15 cellular contexts compared by ENCODE assay signal in the genomic region with DNA sequence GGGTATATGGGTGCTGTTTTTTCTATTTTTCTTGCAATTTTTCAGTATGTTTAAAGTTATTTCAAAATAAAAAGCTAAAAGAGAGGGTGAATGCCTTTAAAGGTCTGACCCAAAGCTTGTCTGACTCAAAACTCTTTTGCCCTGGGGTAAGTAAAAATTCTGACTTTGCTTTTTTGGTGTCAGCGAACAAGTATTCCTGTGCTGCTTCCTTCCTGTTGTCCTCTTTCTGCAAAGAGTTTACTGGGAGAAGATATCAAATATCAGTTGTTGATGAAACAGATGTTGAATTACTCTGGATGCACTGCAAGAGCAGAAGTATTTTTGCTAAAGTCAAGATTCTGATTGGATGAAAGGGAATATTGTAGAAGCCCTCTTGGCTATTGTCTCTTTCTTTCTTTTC.
DNase-seq lines count a peak whose midpoint lies in the region; ATAC-seq and TF ChIP-seq lines count a peak whose summit lies in the region.
"Had no signal": no experiment of that assay in that cellular context is flagged by ENCODE, and none has a peak within 500 bp of the region (broad histone marks: within the 10 kb centered on the region; RNA-seq: fewer than 3 reads in every experiment).

No MANE protein-coding gene starts in this region.

- TF ChIP-seq CTCF in choroid plexus epithelial cell (conservative IDR thresholded peaks at IDR 0.05; ENCODE audit: low read depth, low read length): no peak
- no peak for TF ChIP-seq CTCF in neural crest cell (conservative IDR thresholded peaks at IDR 0.05)

- TF ChIP-seq POLR2A in GM18505 (IDR thresholded peaks at IDR 0.05; ENCODE audit: borderline replicate concordance, extremely low read depth, insufficient read depth, insufficient read length): no peak

- H3K27me3 Mint-ChIP-seq in neural crest cell (ENCODE audit: low read depth): no peaks in the 10 kb centered on the region

- peak; percentile 34 for DNase-seq in EH (ENCODE audit: low read depth)
- DNase-seq in M059J (ENCODE audit: low read depth): peak; percentile 45
- DNase-seq in choroid plexus epithelial cell (ENCODE audit: low read depth): peak; percentile 26
- no peak for DNase-seq in neural crest cell (ENCODE audit: low read depth, low spot score)
- DNase-seq in superior temporal gyrus (ENCODE audit: extremely low spot score): no peak
- no peak for DNase-seq in HK-2 (ENCODE audit: unreplicated experiment)
- DNase-seq: C1 segment of cervical spinal cord, GF-D8, GM23248, NCI-H187 treated with DMSO at 0.1 percent for 48 hours, PC-9, SJCRH30 had no signal

- peak overlapping the region; percentile 92 for H3K27ac Mint-ChIP-seq in neural crest cell (ENCODE audit: unreplicated experiment)
- H3K27ac Mint-ChIP-seq: T-helper 1 cell treated with Interleukin-12 subunit alpha and Interleukin-12 subunit beta and Interleukin-4 antibody, amounts not matched to agents 30 μg/mL and 1 μg/mL, for 36 hours had no signal

- peaks cover 43% of the 10 kb centered on the region for H3K4me1 Mint-ChIP-seq in neural crest cell

- no peaks in the 10 kb centered on the region for H3K36me3 Mint-ChIP-seq in neural crest cell (ENCODE audit: low read depth)

- H3K4me3 Mint-ChIP-seq in neural crest cell: no peak overlapping the region
- H3K4me3 Mint-ChIP-seq: T-helper 1 cell treated with Interleukin-12 subunit alpha and Interleukin-12 subunit beta and Interleukin-4 antibody, amounts not matched to agents 30 μg/mL and 1 μg/mL, for 36 hours had no signal

- no peak overlapping the region for H3K4me3 ChIP-seq in choroid plexus epithelial cell (ENCODE audit: low read depth, low read length)
- H3K4me3 ChIP-seq: GM12878, GM23248, PC-9, SJCRH30 had no signal

- ATAC-seq in GM18505 (IDR thresholded peaks at IDR 0.05; ENCODE audit: unreplicated experiment): no peak
- ATAC-seq: GM12878 had no signal

- no peaks in the 10 kb centered on the region for H3K9me3 Mint-ChIP-seq in neural crest cell
- H3K9me3 Mint-ChIP-seq: T-helper 1 cell treated with Interleukin-12 subunit alpha and Interleukin-12 subunit beta and Interleukin-4 antibody, amounts not matched to agents 30 μg/mL and 1 μg/mL, for 36 hours had no signal

Comparison
In these comparisons a context has a peak if more than half of its experiments do, and no peak if none do; other contexts are left out.
1. DNase-seq: peak in EH (single experiment), M059J (single experiment) and choroid plexus epithelial cell (single experiment); none in neural crest cell (single experiment), superior temporal gyrus (single experiment) and HK-2 (single experiment).